16 cellular contexts compared by ENCODE assay signal in genomic region chr16:533391-534088, GRCh38. TPM values are rescaled to one million over a fixed set of nuclear protein-coding genes. Genes with fewer than 3 reads are reported as not detected.
DNase-seq lines count a peak whose midpoint lies in the region; ATAC-seq lines count a peak whose summit lies in the region.
"Had no signal": no experiment of that assay in that cellular context is flagged by ENCODE, and none has a peak within 500 bp of the region (broad histone marks: within the 10 kb centered on the region; RNA-seq: fewer than 3 reads in every experiment).

No MANE protein-coding gene starts in this region.

- in situ Hi-C loops in KBM-7 (cut with MboI; ENCODE audit: low pct_unique_long_range_greater_than_20kb, low sequenced_read_pairs) = no loop called here

- no peak overlapping the region for H3K27ac ChIP-seq in neuronal stem cell (replicated peaks; ENCODE audit: low read length)
- H3K27ac ChIP-seq: foreskin keratinocyte, neutrophil, SJSA1 had no signal

- peaks cover 6 to 13% of the 10 kb centered on the region in 2 donors for H3K4me1 ChIP-seq in neuronal stem cell (ENCODE audit: control insufficient read depth in 2 of 2, insufficient read depth in 1 of 2, low read depth in 1 of 2, low read length in 2 of 2)
- H3K4me1 ChIP-seq: BE2C, foreskin keratinocyte had no signal

- peak overlapping the region; percentile 19 for H3K18ac ChIP-seq in neuronal stem cell (ENCODE audit: low read length)

- no peak overlapping the region for H2BK5ac ChIP-seq in neuronal stem cell (ENCODE audit: low read length)

- H3K79me1 ChIP-seq in neuronal stem cell (ENCODE audit: low read depth, low read length) = peaks cover 42% of the 10 kb centered on the region

- ATAC-seq in GM21515 (IDR thresholded peaks at IDR 0.05; ENCODE audit: unreplicated experiment) = no peak
- ATAC-seq: foreskin keratinocyte; stimulated activated naive B cell treated with anti-CD40 and anti-IgM and Interleukin-4, amounts not matched to agents 10 μg/mL and 1 μg/mL and 100 μg/mL, for 72 hours had no signal

- peaks cover 2% of the 10 kb centered on the region for H3K36me3 ChIP-seq in H7 (replicated peaks; ENCODE audit: control insufficient read depth, insufficient read depth, low read length)
- H3K36me3 ChIP-seq in neuronal stem cell (replicated peaks in 1 of 2; ENCODE audit: control insufficient read depth in 2 of 2, insufficient read depth in 2 of 2, low read length in 2 of 2) = peaks cover 3 to 22% of the 10 kb centered on the region in 2 donors

- H3K4ac ChIP-seq in neuronal stem cell (ENCODE audit: low read length) = no peak overlapping the region

- no peaks in the 10 kb centered on the region for H3K9me3 ChIP-seq in neuronal stem cell (replicated peaks in 1 of 2; ENCODE audit: control insufficient read depth in 2 of 2, insufficient read depth in 1 of 2, low read depth in 1 of 2, low read length in 2 of 2)
- H3K9me3 ChIP-seq: BE2C, neutrophil, SJSA1 had no signal

- no CpG with 5 or more reads among the region's 29 CpGs for WGBS in neuronal stem cell (ENCODE audit: extremely low coverage in 2 of 2, insufficient read length in 2 of 2, insufficient replicate concordance in 1 of 2), 2 donors

- H3K4me2 ChIP-seq in neuronal stem cell (ENCODE audit: insufficient read depth, low read length, poor library complexity, severe bottlenecking) = no peak overlapping the region

- H4K8ac ChIP-seq in neuronal stem cell (ENCODE audit: low read depth, low read length) = no peak overlapping the region

- H2AK5ac ChIP-seq in neuronal stem cell (ENCODE audit: low read depth, low read length) = peak overlapping the region; percentile 56

- DNase-seq in H7 = peak; percentile 90
- DNase-seq in cerebellar cortex (ENCODE audit: low spot score) = peak; percentile 59
- no peak for DNase-seq in neuronal stem cell (ENCODE audit: low spot score)
- DNase-seq in DMS53 treated with DMSO at 0.1 percent for 48 hours (lab: John Stamatoyannopoulos, UW; ENCODE audit: unreplicated experiment) = no peak
- DNase-seq in KBM-7 = no peak
- DNase-seq: activated naive CD8-positive, alpha-beta T cell treated with anti-CD3 and anti-CD28 coated beads, Interleukin-2, amount 10 ng/mL, durations not matched to agents 7 days and 5 days; BE2C; foreskin keratinocyte; kidney glomerular epithelial cell; MV-4-11; NCI-H524; stimulated activated CD4-positive, alpha-beta T cell treated with anti-CD3 and anti-CD28 coated beads, Interleukin-2, amount 100 ng/mL, for 24 hours; stimulated activated naive B cell treated with anti-CD40 and anti-IgM and Interleukin-4, amounts not matched to agents 10 μg/mL and 1 μg/mL and 100 μg/mL, for 72 hours had no signal

- no peak overlapping the region for H3K4me3 ChIP-seq in H7 (ENCODE audit: insufficient read depth, low read depth, low read length)
- no peak overlapping the region for H3K4me3 ChIP-seq in neuronal stem cell (ENCODE audit: low read length in 2 of 2)
- H3K4me3 ChIP-seq: SJSA1 had no signal

- H2AFZ ChIP-seq in neuronal stem cell (ENCODE audit: low read length) = no peak overlapping the region

- H3K14ac ChIP-seq in neuronal stem cell (ENCODE audit: low read length) = peak overlapping the region; percentile 94

- H2BK15ac ChIP-seq in neuronal stem cell (ENCODE audit: low read length) = peak overlapping the region; percentile 85

- peak overlapping the region; percentile 80 for H3K23ac ChIP-seq in neuronal stem cell (ENCODE audit: low read depth, low read length, poor library complexity)

- H3K27me3 ChIP-seq in H7 (ENCODE audit: control insufficient read depth, insufficient read depth, low read length) = no peaks in the 10 kb centered on the region
- H3K27me3 ChIP-seq in neuronal stem cell (ENCODE audit: control insufficient read depth in 3 of 3, insufficient read depth in 3 of 3, low read depth in 1 of 3, low read length in 3 of 3) = no peaks in the 10 kb centered on the region
- H3K27me3 ChIP-seq: BE2C, foreskin keratinocyte, neutrophil, SJSA1 had no signal

- no peak overlapping the region for H2BK12ac ChIP-seq in neuronal stem cell (ENCODE audit: low read length)

- H2BK120ac ChIP-seq in neuronal stem cell (ENCODE audit: low read depth, low read length) = no peak overlapping the region

- H4K91ac ChIP-seq in neuronal stem cell (ENCODE audit: low read depth, low read length, poor library complexity) = no peak overlapping the region

- H3K9ac ChIP-seq in neuronal stem cell (ENCODE audit: low read depth, low read length, poor library complexity) = peak overlapping the region; percentile 50

RNA-seq across cellular contexts. Expression of gene CAPN15, which starts 6.0 kb away (rescaled TPM):
- total RNA-seq in H7 (2014; rRNA removed; shearing (Covaris generic)) = 80.6 and 87.5 TPM in 2 replicates
- polyA plus RNA-seq in neuronal stem cell (2013, experiment 1 of 2) = 19.7 TPM
- polyA plus RNA-seq in neuronal stem cell (2013, experiment 2 of 2) = 19.6 TPM

RNA-seq across cellular contexts. Expression of gene PRR35, which starts 26.7 kb away (rescaled TPM):
- total RNA-seq in H7 (2014; rRNA removed; shearing (Covaris generic)) = 0.28 and 0.85 TPM in 2 replicates
- polyA plus RNA-seq in neuronal stem cell (2013, experiment 1 of 2) = 0.17 TPM
- polyA plus RNA-seq in neuronal stem cell (2013, experiment 2 of 2) = 0.21 TPM
- total RNA-seq: activated naive CD8-positive, alpha-beta T cell treated with anti-CD3 and anti-CD28 coated beads, Interleukin-2, amount 10 ng/mL, durations not matched to agents 7 days and 5 days; foreskin keratinocyte; SJSA1 had no signal
- polyA plus RNA-seq: foreskin keratinocyte had no signal

RNA-seq across cellular contexts. Expression of gene NHLRC4, which starts 33.3 kb away (rescaled TPM):
- total RNA-seq in H7 (2014; rRNA removed; shearing (Covaris generic)) = 1.1 TPM in 2 replicates
- 0.04 TPM for polyA plus RNA-seq in neuronal stem cell (2013, experiment 1 of 2)
- polyA plus RNA-seq in neuronal stem cell (2013, experiment 2 of 2) = 0.04 TPM

RNA-seq across cellular contexts. Expression of gene PIGQ, which starts 36.2 kb away (rescaled TPM):
- 42.2 and 44.6 TPM in 2 replicates for total RNA-seq in H7 (2014; rRNA removed; shearing (Covaris generic))
- polyA plus RNA-seq in neuronal stem cell (2013, experiment 1 of 2) = 23.9 TPM
- polyA plus RNA-seq in neuronal stem cell (2013, experiment 2 of 2) = 22.8 TPM

RNA-seq across cellular contexts. Expression of gene RAB40C, which starts 56.3 kb away (rescaled TPM):
- total RNA-seq in H7 (2014; rRNA removed; shearing (Covaris generic)) = 26.3 and 26.4 TPM in 2 replicates
- 20.5 TPM for polyA plus RNA-seq in neuronal stem cell (2013, experiment 1 of 2)
- polyA plus RNA-seq in neuronal stem cell (2013, experiment 2 of 2) = 19.4 TPM

Comparison
In these comparisons a context has a peak if more than half of its experiments do, and no peak if none do; other contexts are left out.
1. DNase-seq: peak in H7 (single experiment) and cerebellar cortex (single experiment); none in neuronal stem cell (single experiment), DMS53 treated with DMSO at 0.1 percent for 48 hours (single experiment) and KBM-7 (single experiment).